In genomic region chr19:35153701-35154534, GRCh38 we compare ENCODE assay signal across 8 cellular contexts. TPM values are rescaled to one million over a fixed set of nuclear protein-coding genes. Genes with fewer than 3 reads are reported as not detected.
DNase-seq lines count a peak whose midpoint lies in the region; ATAC-seq, FAIRE-seq and TF ChIP-seq lines count a peak whose summit lies in the region.

No MANE protein-coding gene starts in this region.

- H3K4me1 Mint-ChIP-seq in CD14-positive monocyte: peaks cover 50% of the 10 kb centered on the region
- H3K4me1 Mint-ChIP-seq in T-helper 17 cell: peaks cover 51% of the 10 kb centered on the region

- H3K27me3 Mint-ChIP-seq in CD14-positive monocyte (ENCODE audit: low read depth in 3 of 3) (peaks cover 5 to 14% (median 5%) of the 10 kb centered on the region in 3 donors), T-helper 17 cell (no peaks in the 10 kb centered on the region)

- H3K4me1 ChIP-seq in kidney (ENCODE audit: control insufficient read depth in 1 of 2, insufficient read depth in 1 of 2, low read depth in 1 of 2, low read length in 2 of 2): peaks cover 0 to 2% of the 10 kb centered on the region in 2 donors

- H3K36me3 Mint-ChIP-seq in CD14-positive monocyte (peaks cover 31 to 36% of the 10 kb centered on the region in 2 donors), T-helper 17 cell (ENCODE audit: low read depth) (peaks cover 8% of the 10 kb centered on the region)

- H3K9me3 ChIP-seq in T-helper 17 cell (ENCODE audit: control insufficient read depth, low read length, poor library complexity, severe bottlenecking) (no peaks in the 10 kb centered on the region), kidney (ENCODE audit: control insufficient read depth in 1 of 2, low read length in 2 of 2) (no peaks in the 10 kb centered on the region)

- H3K4me3 Mint-ChIP-seq in CD14-positive monocyte (peak overlapping the region; percentile 99 to 100), T-helper 17 cell (peak overlapping the region; percentile 100)

- H3K9ac ChIP-seq in kidney (ENCODE audit: low read length in 2 of 2): no peak overlapping the region

- intact Hi-C loops in CD14-positive monocyte (cut with micrococcal nuclease) (loop anchor here in 1 of 2 donors (2.0 kb wide), 1 partner anchor 57 kb away; no protein-coding TSS in a partner anchor), kidney (cut with DNase I) (no loop called here)

- no peaks in the 10 kb centered on the region for H3K36me3 ChIP-seq in kidney (ENCODE audit: control insufficient read depth in 1 of 2, insufficient read depth in 2 of 2, low read length in 2 of 2)

- no peak for FAIRE-seq in kidney (lab: Jason Lieb, UNC)

- no peaks in the 10 kb centered on the region for H3K9me3 Mint-ChIP-seq in CD14-positive monocyte

- TF ChIP-seq CTCF in CD14-positive monocyte (IDR thresholded peaks at IDR 0.05) (peak; percentile 92), kidney (IDR thresholded peaks at IDR 0.05; ENCODE audit: borderline replicate concordance, extremely low read depth, insufficient read depth) (peak; percentile 35)

- DNase-seq in CD14-positive monocyte (ENCODE audit: low spot score) (peak; percentile 75), T-helper 17 cell (peak; percentile 62 to 67 (median 63)), astrocyte of the hippocampus (ENCODE audit: low read depth, low spot score) (peak; percentile 53), kidney (peak; percentile 84)
- DNase-seq in stimulated activated CD4-positive, alpha-beta T cell treated with anti-CD3 and anti-CD28 coated beads, Interleukin-4, amount 100 ng/mL, for 24 hours: peak; percentile 81

- no peak overlapping the region for H3K27ac ChIP-seq in kidney (ENCODE audit: low read depth in 2 of 2, low read length in 2 of 2)

- peak; percentile 60 for ATAC-seq in HG03135 (IDR thresholded peaks at IDR 0.05; ENCODE audit: unreplicated experiment)
- peak; percentile 76 for ATAC-seq in T-helper 17 cell
- no peak for ATAC-seq in HG03442 (IDR thresholded peaks at IDR 0.05; ENCODE audit: unreplicated experiment)
- ATAC-seq in HG02852 (IDR thresholded peaks at IDR 0.05; ENCODE audit: unreplicated experiment): no peak

- peak overlapping the region; percentile 1 to 44 for H3K4me3 ChIP-seq in kidney (ENCODE audit: low read length in 2 of 2)

- H3K27ac Mint-ChIP-seq in CD14-positive monocyte (peak overlapping the region; percentile 78 to 100 (median 98)), T-helper 17 cell (peak overlapping the region; percentile 98)

RNA-seq across cellular contexts. Expression of gene FXYD5, which starts 0.6 kb away (rescaled TPM):
- 100 to 1,000 TPM; 204 to 312 TPM for polyA plus RNA-seq in CD14-positive monocyte
- total RNA-seq in T-helper 17 cell: 100 to 1,000 TPM; 533 to 557 TPM
- 84.5 TPM for total RNA-seq in kidney
- polyA plus RNA-seq in kidney (ENCODE audit: insufficient read depth, low read depth, low replicate concordance): 41.9 TPM

RNA-seq across cellular contexts. Expression of gene FXYD7, which starts 10.9 kb away (rescaled TPM):
- polyA plus RNA-seq in CD14-positive monocyte: not detected
- total RNA-seq in T-helper 17 cell: 10 to 100 TPM; 17.1 to 20.6 TPM
- 0.94 TPM for total RNA-seq in kidney
- polyA plus RNA-seq in kidney (ENCODE audit: insufficient read depth, low read depth, low replicate concordance): not detected

RNA-seq across cellular contexts. Expression of gene FXYD1, which starts 15.3 kb away (rescaled TPM):
- polyA plus RNA-seq in CD14-positive monocyte: under 1 TPM in 1 of 2 donors, not detected in 1; 0.74 TPM
- total RNA-seq in T-helper 17 cell: 1 to 10 TPM; 1.8 to 4.7 TPM
- 31.8 TPM for total RNA-seq in kidney
- polyA plus RNA-seq in kidney (ENCODE audit: insufficient read depth, low read depth, low replicate concordance): 39.0 TPM

RNA-seq across cellular contexts. Expression of gene LGI4, which starts 19.1 kb away (rescaled TPM):
- polyA plus RNA-seq in CD14-positive monocyte (not detected), kidney (ENCODE audit: insufficient read depth, low read depth, low replicate concordance) (5.1 TPM)
- total RNA-seq in T-helper 17 cell (under 1 TPM; 0.39 to 0.52 TPM), kidney (7.5 TPM)

RNA-seq across cellular contexts. Expression of gene FXYD3, which starts 38.3 kb away (rescaled TPM):
- not detected for polyA plus RNA-seq in CD14-positive monocyte
- total RNA-seq in T-helper 17 cell: not detected
- total RNA-seq in kidney: 33.7 TPM
- 26.4 TPM for polyA plus RNA-seq in kidney (ENCODE audit: insufficient read depth, low read depth, low replicate concordance)

Comparison
In these comparisons a context has a peak if more than half of its experiments do, and no peak if none do; other contexts are left out.
1. ATAC-seq: peak in HG03135 (single experiment) and T-helper 17 cell (single experiment); none in HG03442 (single experiment) and HG02852 (single experiment).
2. Peak in every context shown above with its lines, with median percentiles within 50 percentile points of each other: DNase-seq.